28 cellular contexts compared by ENCODE assay signal in the genomic region with DNA sequence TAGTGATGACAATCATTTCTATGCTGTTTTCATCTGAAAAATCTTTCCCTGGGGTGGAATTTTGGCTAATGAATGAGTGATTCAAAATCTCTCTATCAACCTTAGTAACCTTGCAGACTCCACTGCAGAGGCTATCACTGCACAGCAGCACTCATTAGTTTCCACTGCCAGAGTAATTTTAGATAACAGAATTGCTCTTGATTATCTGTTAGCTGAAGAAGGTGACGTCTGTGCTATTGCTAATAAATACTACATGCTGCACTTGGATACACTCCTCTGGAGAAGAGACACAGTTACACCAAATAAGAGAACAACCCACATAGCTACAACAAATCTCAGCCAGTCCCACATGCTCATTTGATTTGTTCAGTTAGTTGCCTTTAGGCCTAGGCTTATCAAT.
"Had no signal": no experiment of that assay in that cellular context is flagged by ENCODE, and none has a peak within 500 bp of the region (broad histone marks: within the 10 kb centered on the region; RNA-seq: fewer than 3 reads in every experiment).

No MANE protein-coding gene starts in this region.

- H3K36me3 ChIP-seq: ascending aorta, cardiac muscle cell had no signal

- DNase-seq: activated B cell treated with CpG ODN at 0.5 μM for 24 hours; activated CD4-positive, alpha-beta memory T cell treated with anti-CD3 and anti-CD28 coated beads for 36 hours; activated CD4-positive, alpha-beta T cell treated with anti-CD3 and anti-CD28 coated beads for 4 hours; activated CD4-positive, alpha-beta T cell treated with anti-CD3 and anti-CD28 coated beads, Interleukin-2, amount 10 ng/mL, durations not matched to agents 24 days and 14 days; activated CD4-positive, alpha-beta T cell treated with anti-CD3 and anti-CD28 coated beads, Interleukin-2, amount 50 U/mL, for 1 hour; activated CD4-positive, alpha-beta T cell treated with anti-CD3 and anti-CD28 coated beads, Interleukin-2, amount 50 U/mL, for 4 hours; activated CD4-positive, CD25-positive, alpha-beta regulatory T cell treated with anti-CD3 and anti-CD28 coated beads, Interleukin-2, amount 50 U/mL, for 72 hours; activated CD8-positive, alpha-beta memory T cell treated with anti-CD3 and anti-CD28 coated beads, Interleukin-2, amount 50 U/mL, for 4 hours; activated CD8-positive, alpha-beta T cell treated with anti-CD3 and anti-CD28 coated beads for 36 hours; activated effector memory CD4-positive, alpha-beta T cell treated with Interleukin-2 at 50 U/mL for 16 hours; activated gamma-delta T cell; activated naive CD4-positive, alpha-beta T cell treated with anti-CD3 and anti-CD28 coated beads, Interleukin-2, amount 10 ng/mL, durations not matched to agents 7 days and 5 days; activated naive CD4-positive, alpha-beta T cell treated with Interleukin-2 at 50 U/mL for 16 hours; activated naive CD8-positive, alpha-beta T cell treated with anti-CD3 and anti-CD28 coated beads, Interleukin-2, amount 10 ng/mL, durations not matched to agents 7 days and 5 days; activated naive CD8-positive, alpha-beta T cell treated with anti-CD3 and anti-CD28 coated beads, Interleukin-2, amount 50 U/mL, for 24 hours; activated T-cell treated with anti-CD3 and anti-CD28 coated beads, Interleukin-2, amount 50 U/mL, for 24 hours; activated T-cell treated with anti-CD3 and anti-CD28 coated beads, Interleukin-2, amount 50 U/mL, for 48 hours; amygdala; anterior cingulate cortex; caudate nucleus; cerebellar nuclear complex; T-helper 2 cell; T-helper 9 cell had no signal

- H3K27ac ChIP-seq: ascending aorta, cardiac muscle cell, VCaP had no signal

- H3K9me3 ChIP-seq: ascending aorta had no signal

- H3K4me1 ChIP-seq: ascending aorta had no signal

- H3K27me3 ChIP-seq: ascending aorta, cardiac muscle cell had no signal

- H3K4me3 ChIP-seq: ascending aorta, cardiac muscle cell had no signal

- FAIRE-seq: bronchial epithelial cell, TTC549 had no signal
